15 cellular contexts compared by ENCODE assay signal in the genomic region with DNA sequence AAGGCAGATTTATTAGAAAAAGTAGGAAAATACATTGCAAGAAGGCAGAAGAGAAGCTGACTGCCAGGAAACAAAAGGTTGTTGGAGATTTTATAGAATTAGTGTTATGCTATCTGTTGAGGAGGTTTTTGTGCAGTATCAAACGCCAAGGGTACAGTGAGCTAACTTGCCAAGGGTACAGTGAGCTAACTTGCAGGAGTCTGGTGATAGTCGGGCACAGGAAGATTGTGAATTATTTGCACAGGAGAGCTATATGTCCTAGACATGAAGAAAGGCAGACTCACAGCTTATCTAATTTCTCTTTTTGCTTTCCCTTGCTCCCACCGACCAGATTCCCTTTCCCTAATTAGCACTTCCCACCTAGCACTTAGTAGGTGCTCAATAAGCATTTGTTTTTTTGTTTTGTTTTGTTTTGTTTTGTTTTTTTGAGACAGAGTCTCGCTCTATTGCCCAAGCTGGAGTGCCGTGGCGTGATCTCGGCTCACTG. TPM values are rescaled to one million over a fixed set of nuclear protein-coding genes. Genes with fewer than 3 reads are reported as not detected.
DNase-seq lines count a peak whose midpoint lies in the region; ATAC-seq, FAIRE-seq and TF ChIP-seq lines count a peak whose summit lies in the region.
"Had no signal": no experiment of that assay in that cellular context is flagged by ENCODE, and none has a peak within 500 bp of the region (broad histone marks: within the 10 kb centered on the region; RNA-seq: fewer than 3 reads in every experiment).

No MANE protein-coding gene starts in this region.

- TF ChIP-seq RAD21 in K562 (CRISPR knock-in tag; conservative IDR thresholded peaks at IDR 0.05 in 1 of 2, IDR thresholded peaks at IDR 0.05 in 1 of 2) = no peak

- TF ChIP-seq POLR2A in K562 (conservative IDR thresholded peaks at IDR 0.05) = no peak

- H3K27me3 ChIP-seq in K562 (ENCODE audit: control insufficient read depth in 2 of 2, insufficient read depth in 2 of 2, low read length in 2 of 2) = no peaks in the 10 kb centered on the region
- H3K27me3 ChIP-seq in neural progenitor cell = peaks cover 21% of the 10 kb centered on the region
- H3K27me3 ChIP-seq: heart left ventricle had no signal

- intact Hi-C loops in K562 (cut with micrococcal nuclease) = loop anchor here (10.0 kb wide), 1 partner anchor 426 kb away; the partner anchor contains the start of gene C15orf39
- intact Hi-C loops in left cardiac atrium (cut with DNase I) = no loop called here

- no peaks in the 10 kb centered on the region for H3K27me3 Mint-ChIP-seq in T-helper 1 cell treated with Interleukin-12 subunit alpha and Interleukin-12 subunit beta and Interleukin-4 antibody, amounts not matched to agents 30 μg/mL and 1 μg/mL, for 36 hours (ENCODE audit: low read depth)
- H3K27me3 Mint-ChIP-seq in neural progenitor cell (ENCODE audit: insufficient read depth, low read depth) = peaks cover 18% of the 10 kb centered on the region

- peaks cover 4% of the 10 kb centered on the region for H3K9me1 ChIP-seq in K562 (ENCODE audit: control insufficient read depth, insufficient read depth, low read length)

- BruUV-seq in K562 (replicated peaks; lab: Mats Ljungman, UMichigan) = no TSS peak

- POLR2A ChIA-PET in K562 (lab: Yijun Ruan, JAX) = interaction anchor here (0.6 to 1.7 kb wide), 3 partner anchors 9 to 410 kb away, joined by 3 to 8 read pairs (median 3); no protein-coding TSS in a partner anchor

- H3K79me2 ChIP-seq in K562 (ENCODE audit: control insufficient read depth, insufficient read depth, low read length) (peaks cover 22% of the 10 kb centered on the region), neural progenitor cell (ENCODE audit: low read depth) (peaks cover 19% of the 10 kb centered on the region)

- H3K9ac ChIP-seq in K562 (ENCODE audit: insufficient read depth in 1 of 2, low read depth in 2 of 2, low read length in 2 of 2) (no peak overlapping the region), neural progenitor cell (no peak overlapping the region)
- H3K9ac ChIP-seq: SK-N-SH had no signal

- H3F3A ChIP-seq in neural progenitor cell (ENCODE audit: low read depth) = peaks cover under 1% of the 10 kb centered on the region

- H3K36me3 ChIP-seq in K562 (ENCODE audit: control insufficient read depth, insufficient read depth, low read length) (no peaks in the 10 kb centered on the region), neural progenitor cell (no peaks in the 10 kb centered on the region)
- H3K36me3 ChIP-seq: heart left ventricle had no signal

- no peaks in the 10 kb centered on the region for H3K9me3 ChIP-seq in K562 (replicated peaks; ENCODE audit: control insufficient read depth, insufficient read depth, low read depth, low read length)
- H3K9me3 ChIP-seq in neural progenitor cell (ENCODE audit: low read depth) = no peaks in the 10 kb centered on the region
- H3K9me3 ChIP-seq: heart left ventricle, SK-N-SH had no signal

- ATAC-seq in K562 = no peak
- ATAC-seq in left cardiac atrium = no peak
- ATAC-seq in GM18870 (IDR thresholded peaks at IDR 0.05; ENCODE audit: unreplicated experiment) = no peak
- ATAC-seq: heart left ventricle, right cardiac atrium had no signal

- no peak for FAIRE-seq in K562 (lab: Jason Lieb, UNC)

- peaks cover 43 to 62% of the 10 kb centered on the region in 2 experiments for H3K4me1 ChIP-seq in K562 (replicated peaks in 1 of 2; ENCODE audit: control insufficient read depth in 2 of 2, insufficient read depth in 2 of 2, low read length in 2 of 2)
- H3K4me1 ChIP-seq in neural progenitor cell = peaks cover 22% of the 10 kb centered on the region

- in situ Hi-C loops in K562 (cut with MboI) = no loop called here

- peaks cover 64% of the 10 kb centered on the region for H3K4me1 Mint-ChIP-seq in T-helper 1 cell treated with Interleukin-12 subunit alpha and Interleukin-12 subunit beta and Interleukin-4 antibody, amounts not matched to agents 30 μg/mL and 1 μg/mL, for 36 hours (ENCODE audit: low read depth)
- H3K4me1 Mint-ChIP-seq in neural progenitor cell = peaks cover 66% of the 10 kb centered on the region

- no peak overlapping the region for H3K4me3 ChIP-seq in K562
- no peak overlapping the region for H3K4me3 ChIP-seq in neural progenitor cell
- H3K4me3 ChIP-seq: heart left ventricle had no signal

- CTCF ChIA-PET in K562 (lab: Yijun Ruan, JAX; ENCODE audit: low intra/inter-chr PET ratio) = interaction anchor here (0.7 kb wide), 2 partner anchors 17 to 1384 kb away, joined by 3 read pairs; no protein-coding TSS in a partner anchor

- no peak overlapping the region for H3K27ac ChIP-seq in K562 (ENCODE audit: extremely low read depth, low read depth, low read length)
- H3K27ac ChIP-seq in neural progenitor cell = no peak overlapping the region
- H3K27ac ChIP-seq: 22Rv1 had no signal

- peak overlapping the region; percentile 98 for H3K27ac Mint-ChIP-seq in T-helper 1 cell treated with Interleukin-12 subunit alpha and Interleukin-12 subunit beta and Interleukin-4 antibody, amounts not matched to agents 30 μg/mL and 1 μg/mL, for 36 hours
- no peak overlapping the region for H3K27ac Mint-ChIP-seq in neural progenitor cell
- H3K27ac Mint-ChIP-seq: nephron progenitor cell had no signal

- H4K20me1 ChIP-seq in K562 (replicated peaks; ENCODE audit: control insufficient read depth, insufficient read depth, low read length) (no peaks in the 10 kb centered on the region; the same call in 1 of the 2 replicates), neural progenitor cell (ENCODE audit: low read depth) (peaks cover 17% of the 10 kb centered on the region)

- TF ChIP-seq EP300 in K562 (IDR thresholded peaks at IDR 0.05; ENCODE audit: low read length) = no peak

- H3K4me2 ChIP-seq in K562 (ENCODE audit: insufficient read depth, low read length) = no peak overlapping the region
- H3K4me2 ChIP-seq in neural progenitor cell = no peak overlapping the region
- H3K4me2 ChIP-seq: SK-N-SH had no signal

- H3K4me3 Mint-ChIP-seq in T-helper 1 cell treated with Interleukin-12 subunit alpha and Interleukin-12 subunit beta and Interleukin-4 antibody, amounts not matched to agents 30 μg/mL and 1 μg/mL, for 36 hours = peak overlapping the region; percentile 100
- H3K4me3 Mint-ChIP-seq in neural progenitor cell = peak overlapping the region; percentile 39

- H2AFZ ChIP-seq in K562 (ENCODE audit: low read depth, low read length) (0 out of 2 replicates have a peak overlapping the region, but pooled peaks have one; percentile 1), neural progenitor cell (replicated peaks) (no peak overlapping the region)

- H3K9me3 Mint-ChIP-seq in T-helper 1 cell treated with Interleukin-12 subunit alpha and Interleukin-12 subunit beta and Interleukin-4 antibody, amounts not matched to agents 30 μg/mL and 1 μg/mL, for 36 hours = no peaks in the 10 kb centered on the region
- no peaks in the 10 kb centered on the region for H3K9me3 Mint-ChIP-seq in neural progenitor cell
- H3K9me3 Mint-ChIP-seq: nephron progenitor cell had no signal

- DNase-seq in T-helper 1 cell (no peak), NAMALWA (ENCODE audit: low spot score) (peak; percentile 53), K562 (ENCODE audit: extremely low read depth in 1 of 4, low spot score in 3 of 4) (no peak), neural progenitor cell (ENCODE audit: low spot score) (no peak), left cardiac atrium (no peak), DMS 273 (lab: John Stamatoyannopoulos, UW; ENCODE audit: unreplicated experiment) (no peak)
- DNase-seq: cerebellar nuclear complex, heart left ventricle, NCI-H2171, nephron progenitor cell, SK-N-SH had no signal

- TF ChIP-seq CTCF in K562 (IDR thresholded peaks at IDR 0.05 in 2 of 3, conservative IDR thresholded peaks at IDR 0.05 in 1 of 3; ENCODE audit: insufficient read depth in 2 of 3, low read depth in 1 of 3, low read length in 3 of 3) (no peak), neural progenitor cell (IDR thresholded peaks at IDR 0.05) (no peak)

- 61% methylated on average over 7 of the region's 7 CpGs for WGBS in K562 (ENCODE audit: insufficient coverage, low coverage, missing lambda C conversion rate)

- H3K36me3 Mint-ChIP-seq in T-helper 1 cell treated with Interleukin-12 subunit alpha and Interleukin-12 subunit beta and Interleukin-4 antibody, amounts not matched to agents 30 μg/mL and 1 μg/mL, for 36 hours (ENCODE audit: low read depth) = peaks cover 31% of the 10 kb centered on the region
- no peaks in the 10 kb centered on the region for H3K36me3 Mint-ChIP-seq in neural progenitor cell

RNA-seq across cellular contexts. Expression of gene CSK, which starts 2.7 kb away (rescaled TPM):
- 52.2 and 176 TPM in 2 replicates for total RNA-seq in K562 (2011; cell fraction: chromatin; rRNA removed; ENCODE audit: low replicate concordance)
- total RNA-seq in K562 (2011; cell fraction: nucleolus; rRNA removed) = 117 and 118 TPM in 2 replicates
- total RNA-seq in K562 (2011; cell fraction: nucleoplasm; rRNA removed) = 62.6 and 63.9 TPM in 2 replicates
- total RNA-seq in K562 (2014; rRNA removed) = 22.7 and 25.4 TPM in 2 replicates
- 9.2 and 13.8 TPM in 2 replicates for total RNA-seq in K562 (2014; rRNA removed; fragmentation: Illumina TruSeq; extraction: Trizol)
- 22.5 and 24.8 TPM in 2 replicates for total RNA-seq in K562 (2015; rRNA removed; fragmentation: Illumina TruSeq; extraction: Trizol)
- 108 and 112 TPM in 2 replicates for total RNA-seq in K562 (2021)
- polyA plus RNA-seq in K562 (2011; rRNA removed) = 17.2 and 21.5 TPM in 2 replicates
- polyA plus RNA-seq in K562 (2011; cell fraction: cytosol; rRNA removed) = 16.6 and 23.4 TPM in 2 replicates
- polyA plus RNA-seq in K562 (2011; cell fraction: nucleus; rRNA removed) = 82.8 and 107 TPM in 2 replicates
- 62.3 and 74.3 TPM in 2 replicates for polyA plus RNA-seq in K562 (2012)
- 63.0 and 74.3 TPM in 2 replicates for polyA plus RNA-seq in K562 (2014; fragmentation: Illumina TruSeq; extraction: Trizol)
- polyA plus RNA-seq in K562 (2014; fragmentation: Nextera tagmentation; extraction: Ambion mirVana) = 1 to 10 TPM; 1.5 to 2.4 TPM
- polyA plus RNA-seq in K562 (2014; rRNA removed) = 32.6 and 41.5 TPM in 2 replicates
- polyA minus RNA-seq in K562 (2011; rRNA and poly(A)+ RNA removed) = 13.5 and 19.1 TPM in 2 replicates
- 39.6 and 42.3 TPM in 2 replicates for polyA minus RNA-seq in K562 (2011; cell fraction: cytosol; rRNA and poly(A)+ RNA removed)
- 24.8 and 30.3 TPM in 2 replicates for polyA minus RNA-seq in K562 (2011; cell fraction: nucleus; rRNA and poly(A)+ RNA removed)
- 18.3 and 25.4 TPM in 2 replicates for total RNA-seq in neural progenitor cell (ENCODE audit: low replicate concordance)
- total RNA-seq in left cardiac atrium = 10 to 100 TPM; 49.7 to 59.2 TPM

RNA-seq across cellular contexts. Expression of gene CYP1A2, which starts 30.6 kb away (rescaled TPM):
- total RNA-seq in K562 (2011; cell fraction: chromatin; rRNA removed; ENCODE audit: low replicate concordance) = not detected in 2 replicates
- total RNA-seq in K562 (2011; cell fraction: nucleolus; rRNA removed) = not detected in 2 replicates
- total RNA-seq in K562 (2011; cell fraction: nucleoplasm; rRNA removed) = not detected in 2 replicates
- total RNA-seq in K562 (2014; rRNA removed) = not detected in 2 replicates
- total RNA-seq in K562 (2014; rRNA removed; fragmentation: Illumina TruSeq; extraction: Trizol) = not detected in 2 replicates
- total RNA-seq in K562 (2015; rRNA removed; fragmentation: Illumina TruSeq; extraction: Trizol) = not detected in 2 replicates
- not detected in 2 replicates for total RNA-seq in K562 (2021)
- polyA plus RNA-seq in K562 (2011; rRNA removed) = not detected in 2 replicates
- not detected in 2 replicates for polyA plus RNA-seq in K562 (2011; cell fraction: cytosol; rRNA removed)
- not detected in 2 replicates for polyA plus RNA-seq in K562 (2011; cell fraction: nucleus; rRNA removed)
- polyA plus RNA-seq in K562 (2012) = not detected in 2 replicates
- not detected in 2 replicates for polyA plus RNA-seq in K562 (2014; fragmentation: Illumina TruSeq; extraction: Trizol)
- polyA plus RNA-seq in K562 (2014; fragmentation: Nextera tagmentation; extraction: Ambion mirVana) = not detected
- not detected in 2 replicates for polyA plus RNA-seq in K562 (2014; rRNA removed)
- polyA minus RNA-seq in K562 (2011; rRNA and poly(A)+ RNA removed) = not detected in 2 replicates
- not detected in 2 replicates for polyA minus RNA-seq in K562 (2011; cell fraction: cytosol; rRNA and poly(A)+ RNA removed)
- not detected in 2 replicates for polyA minus RNA-seq in K562 (2011; cell fraction: nucleus; rRNA and poly(A)+ RNA removed)
- not detected in 2 replicates for total RNA-seq in neural progenitor cell (ENCODE audit: low replicate concordance)
- total RNA-seq in left cardiac atrium = under 1 TPM in 1 of 2 donors, not detected in 1; 0.12 TPM
- total RNA-seq: heart left ventricle, right cardiac atrium had no signal
- polyA plus RNA-seq: heart left ventricle, SK-N-SH had no signal

RNA-seq across cellular contexts. Expression of gene LMAN1L, which starts 33.4 kb away (rescaled TPM):
- not detected in 2 replicates for total RNA-seq in K562 (2011; cell fraction: chromatin; rRNA removed; ENCODE audit: low replicate concordance)
- total RNA-seq in K562 (2011; cell fraction: nucleolus; rRNA removed) = 0.17 TPM in 1 of 2 replicates, not detected in the other
- total RNA-seq in K562 (2011; cell fraction: nucleoplasm; rRNA removed) = not detected in 2 replicates
- not detected in 2 replicates for total RNA-seq in K562 (2014; rRNA removed)
- total RNA-seq in K562 (2014; rRNA removed; fragmentation: Illumina TruSeq; extraction: Trizol) = not detected in 2 replicates
- not detected in 2 replicates for total RNA-seq in K562 (2015; rRNA removed; fragmentation: Illumina TruSeq; extraction: Trizol)
- not detected in 2 replicates for total RNA-seq in K562 (2021)
- not detected in 2 replicates for polyA plus RNA-seq in K562 (2011; rRNA removed)
- polyA plus RNA-seq in K562 (2011; cell fraction: cytosol; rRNA removed) = not detected in 2 replicates
- not detected in 2 replicates for polyA plus RNA-seq in K562 (2011; cell fraction: nucleus; rRNA removed)
- not detected in 2 replicates for polyA plus RNA-seq in K562 (2012)
- polyA plus RNA-seq in K562 (2014; fragmentation: Illumina TruSeq; extraction: Trizol) = not detected in 2 replicates
- polyA plus RNA-seq in K562 (2014; fragmentation: Nextera tagmentation; extraction: Ambion mirVana) = not detected
- not detected in 2 replicates for polyA plus RNA-seq in K562 (2014; rRNA removed)
- polyA minus RNA-seq in K562 (2011; rRNA and poly(A)+ RNA removed) = not detected in 2 replicates
- not detected in 2 replicates for polyA minus RNA-seq in K562 (2011; cell fraction: cytosol; rRNA and poly(A)+ RNA removed)
- not detected in 2 replicates for polyA minus RNA-seq in K562 (2011; cell fraction: nucleus; rRNA and poly(A)+ RNA removed)
- total RNA-seq in neural progenitor cell (ENCODE audit: low replicate concordance) = not detected in 2 replicates
- total RNA-seq in left cardiac atrium = 100 to 1,000 TPM in 1 of 2 donors, 10 to 100 TPM in 1; 72.9 to 110 TPM

RNA-seq across cellular contexts. Expression of gene CPLX3, which starts 47.2 kb away (rescaled TPM):
- total RNA-seq in K562 (2011; cell fraction: chromatin; rRNA removed; ENCODE audit: low replicate concordance) = not detected in 2 replicates
- not detected in 2 replicates for total RNA-seq in K562 (2011; cell fraction: nucleolus; rRNA removed)
- not detected in 2 replicates for total RNA-seq in K562 (2011; cell fraction: nucleoplasm; rRNA removed)
- not detected in 2 replicates for total RNA-seq in K562 (2014; rRNA removed)
- not detected in 2 replicates for total RNA-seq in K562 (2014; rRNA removed; fragmentation: Illumina TruSeq; extraction: Trizol)
- total RNA-seq in K562 (2015; rRNA removed; fragmentation: Illumina TruSeq; extraction: Trizol) = not detected in 2 replicates
- total RNA-seq in K562 (2021) = not detected in 2 replicates
- polyA plus RNA-seq in K562 (2011; rRNA removed) = not detected in 2 replicates
- 0.04 TPM in 1 of 2 replicates, not detected in the other for polyA plus RNA-seq in K562 (2011; cell fraction: cytosol; rRNA removed)
- 0.04 TPM in 1 of 2 replicates, not detected in the other for polyA plus RNA-seq in K562 (2011; cell fraction: nucleus; rRNA removed)
- polyA plus RNA-seq in K562 (2012) = not detected in 2 replicates
- not detected in 2 replicates for polyA plus RNA-seq in K562 (2014; fragmentation: Illumina TruSeq; extraction: Trizol)
- polyA plus RNA-seq in K562 (2014; fragmentation: Nextera tagmentation; extraction: Ambion mirVana) = not detected
- not detected in 2 replicates for polyA plus RNA-seq in K562 (2014; rRNA removed)
- not detected in 2 replicates for polyA minus RNA-seq in K562 (2011; rRNA and poly(A)+ RNA removed)
- not detected in 2 replicates for polyA minus RNA-seq in K562 (2011; cell fraction: cytosol; rRNA and poly(A)+ RNA removed)
- polyA minus RNA-seq in K562 (2011; cell fraction: nucleus; rRNA and poly(A)+ RNA removed) = not detected in 2 replicates
- not detected in 2 replicates for total RNA-seq in neural progenitor cell (ENCODE audit: low replicate concordance)
- 10 to 100 TPM; 11.0 to 24.5 TPM for total RNA-seq in left cardiac atrium
- polyA plus RNA-seq: SK-N-SH had no signal

RNA-seq across cellular contexts. Expression of gene CYP1A1, which starts 53.9 kb away (rescaled TPM):
- total RNA-seq in K562 (2011; cell fraction: chromatin; rRNA removed; ENCODE audit: low replicate concordance) = 0.32 TPM in 1 of 2 replicates, not detected in the other
- total RNA-seq in K562 (2011; cell fraction: nucleolus; rRNA removed) = not detected in 2 replicates
- total RNA-seq in K562 (2011; cell fraction: nucleoplasm; rRNA removed) = not detected in 2 replicates
- total RNA-seq in K562 (2014; rRNA removed) = 0.05 TPM in 1 of 2 replicates, not detected in the other
- total RNA-seq in K562 (2014; rRNA removed; fragmentation: Illumina TruSeq; extraction: Trizol) = 0.04 and 0.06 TPM in 2 replicates
- total RNA-seq in K562 (2015; rRNA removed; fragmentation: Illumina TruSeq; extraction: Trizol) = not detected in 2 replicates
- 0.07 TPM in 1 of 2 replicates, not detected in the other for total RNA-seq in K562 (2021)
- polyA plus RNA-seq in K562 (2011; rRNA removed) = 0.06 TPM in 1 of 2 replicates, not detected in the other
- polyA plus RNA-seq in K562 (2011; cell fraction: cytosol; rRNA removed) = 0.03 and 0.09 TPM in 2 replicates
- 0.10 and 0.11 TPM in 2 replicates for polyA plus RNA-seq in K562 (2011; cell fraction: nucleus; rRNA removed)
- 0.12 TPM in 1 of 2 replicates, not detected in the other for polyA plus RNA-seq in K562 (2012)
- 0.13 TPM in 1 of 2 replicates, not detected in the other for polyA plus RNA-seq in K562 (2014; fragmentation: Illumina TruSeq; extraction: Trizol)
- not detected for polyA plus RNA-seq in K562 (2014; fragmentation: Nextera tagmentation; extraction: Ambion mirVana)
- polyA plus RNA-seq in K562 (2014; rRNA removed) = 1.4 TPM in 1 of 2 replicates, not detected in the other
- polyA minus RNA-seq in K562 (2011; rRNA and poly(A)+ RNA removed) = not detected in 2 replicates
- polyA minus RNA-seq in K562 (2011; cell fraction: cytosol; rRNA and poly(A)+ RNA removed) = not detected in 2 replicates
- 0.11 TPM in 1 of 2 replicates, not detected in the other for polyA minus RNA-seq in K562 (2011; cell fraction: nucleus; rRNA and poly(A)+ RNA removed)
- total RNA-seq in neural progenitor cell (ENCODE audit: low replicate concordance) = 0.15 TPM in 1 of 2 replicates, not detected in the other
- total RNA-seq in left cardiac atrium = under 1 TPM; 0.16 to 0.32 TPM

Comparison
In these comparisons a context has a peak if more than half of its experiments do, and no peak if none do; other contexts are left out.
1. RNA of gene LMAN1L, which starts 33.4 kb away (total RNA-seq): 72.9 to 110 TPM in left cardiac atrium; 0.17 TPM in K562 and not detected in neural progenitor cell; every median in the first group is over 10 times any median in the second.